1 cellular context compared by ENCODE assay signal in the genomic region with DNA sequence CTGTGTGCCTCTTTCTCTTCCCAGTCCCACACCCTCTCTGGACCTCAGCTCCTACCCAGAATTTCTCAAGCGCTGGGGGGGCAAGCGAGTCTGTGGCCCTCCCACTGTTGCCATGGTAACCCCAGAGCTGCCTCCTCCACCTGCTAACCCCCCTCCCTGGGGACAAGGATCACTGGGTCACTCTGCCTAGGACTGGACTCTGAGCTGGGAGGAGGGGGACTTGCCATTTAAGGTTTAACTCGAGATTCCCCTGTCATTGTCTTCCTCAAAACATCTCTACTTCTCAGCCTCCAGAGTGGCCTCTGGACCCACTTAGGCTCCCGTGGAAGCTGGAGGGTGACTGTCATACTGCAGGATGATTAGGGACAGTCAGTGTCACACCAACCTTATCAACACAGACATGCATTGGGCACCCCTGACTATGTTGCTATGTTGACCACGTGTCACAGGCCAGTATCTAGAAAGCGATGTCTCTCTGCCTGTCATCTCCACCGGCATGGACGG.
TF ChIP-seq lines count a peak whose summit lies in the region.

No MANE protein-coding gene starts in this region.

TF ChIP-seq in HepG2, 621 proteins besides CTCF, POLR2A, EP300 and RAD21 (continues in another document):
- TF ChIP-seq RNF2 (conservative IDR thresholded peaks at IDR 0.05; ENCODE audit: low read depth) (no peak), U2AF1 (optimal IDR thresholded peaks at IDR 0.05; ENCODE audit: low read depth, low read length) (no peak), ZNF83 (CRISPR knock-in tag; IDR thresholded peaks at IDR 0.05; ENCODE audit: borderline replicate concordance) (no peak), ZNF547 (CRISPR knock-in tag; IDR thresholded peaks at IDR 0.05) (no peak), MBNL3 (CRISPR knock-in tag; conservative IDR thresholded peaks at IDR 0.05) (no peak), SUZ12 (IDR thresholded peaks at IDR 0.05; ENCODE audit: low read depth, low read length) (no peak), ZNF564 (CRISPR knock-in tag; IDR thresholded peaks at IDR 0.05) (no peak), ZFY (CRISPR knock-in tag; IDR thresholded peaks at IDR 0.05) (no peak; the same call in 1 of the 2 replicates), SP4 (CRISPR knock-in tag; IDR thresholded peaks at IDR 0.05) (no peak), ARID2 (CRISPR knock-in tag; IDR thresholded peaks at IDR 0.05; ENCODE audit: borderline replicate concordance) (no peak), POGZ (CRISPR knock-in tag; IDR thresholded peaks at IDR 0.05) (no peak), ZNF629 (CRISPR knock-in tag; conservative IDR thresholded peaks at IDR 0.05) (no peak), ZNF225 (CRISPR knock-in tag; IDR thresholded peaks at IDR 0.05) (no peak), ARNTL (CRISPR knock-in tag; IDR thresholded peaks at IDR 0.05) (peak; percentile 69; the same call in 1 of the 2 replicates), HDAC2 (CRISPR knock-in tag; IDR thresholded peaks at IDR 0.05) (peak; percentile 70; the same call in 1 of the 2 replicates), POLR2AphosphoS2 (IDR thresholded peaks at IDR 0.05; ENCODE audit: low read depth, low read length) (no peak), NFYC (CRISPR knock-in tag; IDR thresholded peaks at IDR 0.05) (no peak), MIXL1 (CRISPR knock-in tag; IDR thresholded peaks at IDR 0.05) (peak; percentile 59; the same call in 1 of the 2 replicates), MXI1 (IDR thresholded peaks at IDR 0.05; ENCODE audit: borderline replicate concordance, low read depth, low read length) (peak; percentile 69; the same call in 1 of the 3 replicates), ZNF660 (CRISPR knock-in tag; IDR thresholded peaks at IDR 0.05; ENCODE audit: borderline replicate concordance, low read depth) (no peak), ZFYVE20 (CRISPR knock-in tag; IDR thresholded peaks at IDR 0.05; ENCODE audit: borderline replicate concordance, low read depth) (no peak), HNRNPH1 (optimal IDR thresholded peaks at IDR 0.05; ENCODE audit: low read depth, low read length) (no peak), ZNF260 (CRISPR knock-in tag; IDR thresholded peaks at IDR 0.05; ENCODE audit: borderline replicate concordance, low read depth) (no peak), ELF4 (CRISPR knock-in tag; IDR thresholded peaks at IDR 0.05; ENCODE audit: borderline replicate concordance) (no peak), SNRNP70 (IDR thresholded peaks at IDR 0.05; ENCODE audit: low read depth, low read length) (no peak), STAT5B (CRISPR knock-in tag; IDR thresholded peaks at IDR 0.05) (no peak), FOXO1 (CRISPR knock-in tag; IDR thresholded peaks at IDR 0.05) (no peak), ZFP1 (CRISPR knock-in tag; IDR thresholded peaks at IDR 0.05) (no peak), SPEN (CRISPR knock-in tag; IDR thresholded peaks at IDR 0.05; ENCODE audit: low read depth) (peak; percentile 62; the same call in 1 of the 2 replicates)
- TF ChIP-seq, protein P1, sequence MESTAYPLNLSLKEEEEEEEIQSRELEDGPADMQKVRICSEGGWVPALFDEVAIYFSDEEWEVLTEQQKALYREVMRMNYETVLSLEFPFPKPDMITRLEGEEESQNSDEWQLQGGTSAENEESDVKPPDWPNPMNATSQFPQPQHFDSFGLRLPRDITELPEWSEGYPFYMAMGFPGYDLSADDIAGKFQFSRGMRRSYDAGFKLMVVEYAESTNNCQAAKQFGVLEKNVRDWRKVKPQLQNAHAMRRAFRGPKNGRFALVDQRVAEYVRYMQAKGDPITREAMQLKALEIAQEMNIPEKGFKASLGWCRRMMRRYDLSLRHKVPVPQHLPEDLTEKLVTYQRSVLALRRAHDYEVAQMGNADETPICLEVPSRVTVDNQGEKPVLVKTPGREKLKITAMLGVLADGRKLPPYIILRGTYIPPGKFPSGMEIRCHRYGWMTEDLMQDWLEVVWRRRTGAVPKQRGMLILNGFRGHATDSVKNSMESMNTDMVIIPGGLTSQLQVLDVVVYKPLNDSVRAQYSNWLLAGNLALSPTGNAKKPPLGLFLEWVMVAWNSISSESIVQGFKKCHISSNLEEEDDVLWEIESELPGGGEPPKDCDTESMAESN (CRISPR knock-in tag; conservative IDR thresholded peaks at IDR 0.05), result no peak
- TF ChIP-seq, protein P2, sequence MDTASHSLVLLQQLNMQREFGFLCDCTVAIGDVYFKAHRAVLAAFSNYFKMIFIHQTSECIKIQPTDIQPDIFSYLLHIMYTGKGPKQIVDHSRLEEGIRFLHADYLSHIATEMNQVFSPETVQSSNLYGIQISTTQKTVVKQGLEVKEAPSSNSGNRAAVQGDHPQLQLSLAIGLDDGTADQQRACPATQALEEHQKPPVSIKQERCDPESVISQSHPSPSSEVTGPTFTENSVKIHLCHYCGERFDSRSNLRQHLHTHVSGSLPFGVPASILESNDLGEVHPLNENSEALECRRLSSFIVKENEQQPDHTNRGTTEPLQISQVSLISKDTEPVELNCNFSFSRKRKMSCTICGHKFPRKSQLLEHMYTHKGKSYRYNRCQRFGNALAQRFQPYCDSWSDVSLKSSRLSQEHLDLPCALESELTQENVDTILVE (CRISPR knock-in tag; IDR thresholded peaks at IDR 0.05), result no peak
- TF ChIP-seq, protein P3, sequence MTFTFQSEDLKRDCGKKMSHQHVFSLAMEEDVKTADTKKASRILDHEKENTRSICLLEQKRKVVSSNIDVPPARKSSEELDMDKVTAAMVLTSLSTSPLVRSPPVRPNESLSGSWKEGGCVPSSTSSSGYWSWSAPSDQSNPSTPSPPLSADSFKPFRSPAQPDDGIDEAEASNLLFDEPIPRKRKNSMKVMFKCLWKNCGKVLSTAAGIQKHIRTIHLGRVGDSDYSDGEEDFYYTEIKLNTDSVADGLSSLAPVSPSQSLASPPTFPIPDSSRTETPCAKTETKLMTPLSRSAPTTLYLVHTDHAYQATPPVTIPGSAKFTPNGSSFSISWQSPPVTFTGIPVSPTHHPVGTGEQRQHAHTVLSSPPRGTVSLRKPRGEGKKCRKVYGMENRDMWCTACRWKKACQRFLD (CRISPR knock-in tag; IDR thresholded peaks at IDR 0.05; ENCODE audit: borderline replicate concordance), result no peak
- TF ChIP-seq, protein P4, sequence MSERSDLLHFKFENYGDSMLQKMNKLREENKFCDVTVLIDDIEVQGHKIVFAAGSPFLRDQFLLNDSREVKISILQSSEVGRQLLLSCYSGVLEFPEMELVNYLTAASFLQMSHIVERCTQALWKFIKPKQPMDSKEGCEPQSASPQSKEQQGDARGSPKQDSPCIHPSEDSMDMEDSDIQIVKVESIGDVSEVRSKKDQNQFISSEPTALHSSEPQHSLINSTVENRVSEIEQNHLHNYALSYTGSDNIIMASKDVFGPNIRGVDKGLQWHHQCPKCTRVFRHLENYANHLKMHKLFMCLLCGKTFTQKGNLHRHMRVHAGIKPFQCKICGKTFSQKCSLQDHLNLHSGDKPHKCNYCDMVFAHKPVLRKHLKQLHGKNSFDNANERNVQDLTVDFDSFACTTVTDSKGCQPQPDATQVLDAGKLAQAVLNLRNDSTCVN (CRISPR knock-in tag; IDR thresholded peaks at IDR 0.05; ENCODE audit: borderline replicate concordance), result peak; percentile 63; the same call in 1 of the 2 replicates
- TF ChIP-seq, protein P5, sequence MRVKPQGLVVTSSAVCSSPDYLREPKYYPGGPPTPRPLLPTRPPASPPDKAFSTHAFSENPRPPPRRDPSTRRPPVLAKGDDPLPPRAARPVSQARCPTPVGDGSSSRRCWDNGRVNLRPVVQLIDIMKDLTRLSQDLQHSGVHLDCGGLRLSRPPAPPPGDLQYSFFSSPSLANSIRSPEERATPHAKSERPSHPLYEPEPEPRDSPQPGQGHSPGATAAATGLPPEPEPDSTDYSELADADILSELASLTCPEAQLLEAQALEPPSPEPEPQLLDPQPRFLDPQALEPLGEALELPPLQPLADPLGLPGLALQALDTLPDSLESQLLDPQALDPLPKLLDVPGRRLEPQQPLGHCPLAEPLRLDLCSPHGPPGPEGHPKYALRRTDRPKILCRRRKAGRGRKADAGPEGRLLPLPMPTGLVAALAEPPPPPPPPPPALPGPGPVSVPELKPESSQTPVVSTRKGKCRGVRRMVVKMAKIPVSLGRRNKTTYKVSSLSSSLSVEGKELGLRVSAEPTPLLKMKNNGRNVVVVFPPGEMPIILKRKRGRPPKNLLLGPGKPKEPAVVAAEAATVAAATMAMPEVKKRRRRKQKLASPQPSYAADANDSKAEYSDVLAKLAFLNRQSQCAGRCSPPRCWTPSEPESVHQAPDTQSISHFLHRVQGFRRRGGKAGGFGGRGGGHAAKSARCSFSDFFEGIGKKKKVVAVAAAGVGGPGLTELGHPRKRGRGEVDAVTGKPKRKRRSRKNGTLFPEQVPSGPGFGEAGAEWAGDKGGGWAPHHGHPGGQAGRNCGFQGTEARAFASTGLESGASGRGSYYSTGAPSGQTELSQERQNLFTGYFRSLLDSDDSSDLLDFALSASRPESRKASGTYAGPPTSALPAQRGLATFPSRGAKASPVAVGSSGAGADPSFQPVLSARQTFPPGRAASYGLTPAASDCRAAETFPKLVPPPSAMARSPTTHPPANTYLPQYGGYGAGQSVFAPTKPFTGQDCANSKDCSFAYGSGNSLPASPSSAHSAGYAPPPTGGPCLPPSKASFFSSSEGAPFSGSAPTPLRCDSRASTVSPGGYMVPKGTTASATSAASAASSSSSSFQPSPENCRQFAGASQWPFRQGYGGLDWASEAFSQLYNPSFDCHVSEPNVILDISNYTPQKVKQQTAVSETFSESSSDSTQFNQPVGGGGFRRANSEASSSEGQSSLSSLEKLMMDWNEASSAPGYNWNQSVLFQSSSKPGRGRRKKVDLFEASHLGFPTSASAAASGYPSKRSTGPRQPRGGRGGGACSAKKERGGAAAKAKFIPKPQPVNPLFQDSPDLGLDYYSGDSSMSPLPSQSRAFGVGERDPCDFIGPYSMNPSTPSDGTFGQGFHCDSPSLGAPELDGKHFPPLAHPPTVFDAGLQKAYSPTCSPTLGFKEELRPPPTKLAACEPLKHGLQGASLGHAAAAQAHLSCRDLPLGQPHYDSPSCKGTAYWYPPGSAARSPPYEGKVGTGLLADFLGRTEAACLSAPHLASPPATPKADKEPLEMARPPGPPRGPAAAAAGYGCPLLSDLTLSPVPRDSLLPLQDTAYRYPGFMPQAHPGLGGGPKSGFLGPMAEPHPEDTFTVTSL (CRISPR knock-in tag; IDR thresholded peaks at IDR 0.05; ENCODE audit: borderline replicate concordance), result no peak
- TF ChIP-seq, protein P6, sequence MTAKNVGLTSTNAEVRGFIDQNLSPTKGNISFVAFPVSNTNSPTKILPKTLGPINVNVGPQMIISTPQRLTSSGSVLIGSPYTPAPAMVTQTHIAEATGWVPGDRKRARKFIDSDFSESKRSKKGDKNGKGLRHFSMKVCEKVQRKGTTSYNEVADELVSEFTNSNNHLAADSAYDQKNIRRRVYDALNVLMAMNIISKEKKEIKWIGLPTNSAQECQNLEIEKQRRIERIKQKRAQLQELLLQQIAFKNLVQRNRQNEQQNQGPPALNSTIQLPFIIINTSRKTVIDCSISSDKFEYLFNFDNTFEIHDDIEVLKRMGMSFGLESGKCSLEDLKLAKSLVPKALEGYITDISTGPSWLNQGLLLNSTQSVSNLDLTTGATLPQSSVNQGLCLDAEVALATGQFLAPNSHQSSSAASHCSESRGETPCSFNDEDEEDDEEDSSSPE (CRISPR knock-in tag; IDR thresholded peaks at IDR 0.05), result no peak
- TF ChIP-seq, protein P7, sequence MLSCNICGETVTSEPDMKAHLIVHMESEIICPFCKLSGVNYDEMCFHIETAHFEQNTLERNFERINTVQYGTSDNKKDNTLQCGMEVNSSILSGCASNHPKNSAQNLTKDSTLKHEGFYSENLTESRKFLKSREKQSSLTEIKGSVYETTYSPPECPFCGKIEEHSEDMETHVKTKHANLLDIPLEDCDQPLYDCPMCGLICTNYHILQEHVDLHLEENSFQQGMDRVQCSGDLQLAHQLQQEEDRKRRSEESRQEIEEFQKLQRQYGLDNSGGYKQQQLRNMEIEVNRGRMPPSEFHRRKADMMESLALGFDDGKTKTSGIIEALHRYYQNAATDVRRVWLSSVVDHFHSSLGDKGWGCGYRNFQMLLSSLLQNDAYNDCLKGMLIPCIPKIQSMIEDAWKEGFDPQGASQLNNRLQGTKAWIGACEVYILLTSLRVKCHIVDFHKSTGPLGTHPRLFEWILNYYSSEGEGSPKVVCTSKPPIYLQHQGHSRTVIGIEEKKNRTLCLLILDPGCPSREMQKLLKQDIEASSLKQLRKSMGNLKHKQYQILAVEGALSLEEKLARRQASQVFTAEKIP (CRISPR knock-in tag; IDR thresholded peaks at IDR 0.05; ENCODE audit: borderline replicate concordance), result no peak
- TF ChIP-seq, protein P8, sequence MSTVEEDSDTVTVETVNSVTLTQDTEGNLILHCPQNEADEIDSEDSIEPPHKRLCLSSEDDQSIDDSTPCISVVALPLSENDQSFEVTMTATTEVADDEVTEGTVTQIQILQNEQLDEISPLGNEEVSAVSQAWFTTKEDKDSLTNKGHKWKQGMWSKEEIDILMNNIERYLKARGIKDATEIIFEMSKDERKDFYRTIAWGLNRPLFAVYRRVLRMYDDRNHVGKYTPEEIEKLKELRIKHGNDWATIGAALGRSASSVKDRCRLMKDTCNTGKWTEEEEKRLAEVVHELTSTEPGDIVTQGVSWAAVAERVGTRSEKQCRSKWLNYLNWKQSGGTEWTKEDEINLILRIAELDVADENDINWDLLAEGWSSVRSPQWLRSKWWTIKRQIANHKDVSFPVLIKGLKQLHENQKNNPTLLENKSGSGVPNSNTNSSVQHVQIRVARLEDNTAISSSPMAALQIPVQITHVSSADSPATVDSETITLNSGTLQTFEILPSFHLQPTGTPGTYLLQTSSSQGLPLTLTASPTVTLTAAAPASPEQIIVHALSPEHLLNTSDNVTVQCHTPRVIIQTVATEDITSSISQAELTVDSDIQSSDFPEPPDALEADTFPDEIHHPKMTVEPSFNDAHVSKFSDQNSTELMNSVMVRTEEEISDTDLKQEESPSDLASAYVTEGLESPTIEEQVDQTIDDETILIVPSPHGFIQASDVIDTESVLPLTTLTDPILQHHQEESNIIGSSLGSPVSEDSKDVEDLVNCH (CRISPR knock-in tag; IDR thresholded peaks at IDR 0.05), result no peak
- TF ChIP-seq, protein P9, sequence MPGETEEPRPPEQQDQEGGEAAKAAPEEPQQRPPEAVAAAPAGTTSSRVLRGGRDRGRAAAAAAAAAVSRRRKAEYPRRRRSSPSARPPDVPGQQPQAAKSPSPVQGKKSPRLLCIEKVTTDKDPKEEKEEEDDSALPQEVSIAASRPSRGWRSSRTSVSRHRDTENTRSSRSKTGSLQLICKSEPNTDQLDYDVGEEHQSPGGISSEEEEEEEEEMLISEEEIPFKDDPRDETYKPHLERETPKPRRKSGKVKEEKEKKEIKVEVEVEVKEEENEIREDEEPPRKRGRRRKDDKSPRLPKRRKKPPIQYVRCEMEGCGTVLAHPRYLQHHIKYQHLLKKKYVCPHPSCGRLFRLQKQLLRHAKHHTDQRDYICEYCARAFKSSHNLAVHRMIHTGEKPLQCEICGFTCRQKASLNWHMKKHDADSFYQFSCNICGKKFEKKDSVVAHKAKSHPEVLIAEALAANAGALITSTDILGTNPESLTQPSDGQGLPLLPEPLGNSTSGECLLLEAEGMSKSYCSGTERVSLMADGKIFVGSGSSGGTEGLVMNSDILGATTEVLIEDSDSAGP (CRISPR knock-in tag; IDR thresholded peaks at IDR 0.05; ENCODE audit: borderline replicate concordance), result no peak; the same call in 1 of the 2 replicates
- TF ChIP-seq, protein P10, sequence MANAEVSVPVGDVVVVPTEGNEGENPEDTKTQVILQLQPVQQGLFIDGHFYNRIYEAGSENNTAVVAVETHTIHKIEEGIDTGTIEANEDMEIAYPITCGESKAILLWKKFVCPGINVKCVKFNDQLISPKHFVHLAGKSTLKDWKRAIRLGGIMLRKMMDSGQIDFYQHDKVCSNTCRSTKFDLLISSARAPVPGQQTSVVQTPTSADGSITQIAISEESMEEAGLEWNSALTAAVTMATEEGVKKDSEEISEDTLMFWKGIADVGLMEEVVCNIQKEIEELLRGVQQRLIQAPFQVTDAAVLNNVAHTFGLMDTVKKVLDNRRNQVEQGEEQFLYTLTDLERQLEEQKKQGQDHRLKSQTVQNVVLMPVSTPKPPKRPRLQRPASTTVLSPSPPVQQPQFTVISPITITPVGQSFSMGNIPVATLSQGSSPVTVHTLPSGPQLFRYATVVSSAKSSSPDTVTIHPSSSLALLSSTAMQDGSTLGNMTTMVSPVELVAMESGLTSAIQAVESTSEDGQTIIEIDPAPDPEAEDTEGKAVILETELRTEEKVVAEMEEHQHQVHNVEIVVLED (CRISPR knock-in tag; IDR thresholded peaks at IDR 0.05; ENCODE audit: borderline replicate concordance), result no peak
